Comparison of ENCODE assay signal across 11 cellular contexts in genomic region chr10:45433716-45434469, GRCh38. TPM values are rescaled to one million over a fixed set of nuclear protein-coding genes. Genes with fewer than 3 reads are reported as not detected.
DNase-seq lines count a peak whose midpoint lies in the region; ATAC-seq and TF ChIP-seq lines count a peak whose summit lies in the region.
"Had no signal": no experiment of that assay in that cellular context is flagged by ENCODE, and none has a peak within 500 bp of the region (broad histone marks: within the 10 kb centered on the region; RNA-seq: fewer than 3 reads in every experiment).

No MANE protein-coding gene starts in this region.

- peak; percentile 24; the same call in 2 of the 3 replicates for ATAC-seq in GM23338
- ATAC-seq in HG03520 (IDR thresholded peaks at IDR 0.05; ENCODE audit: unreplicated experiment), result peak; percentile 84
- ATAC-seq in stimulated activated effector memory CD8-positive, alpha-beta T cell treated with anti-CD3 and anti-CD28 coated beads, Interleukin-12 subunit alpha, Interleukin-12 subunit beta, amount 100 ng/mL, for 72 hours, result no peak
- ATAC-seq: A549 had no signal

- peaks cover 43% of the 10 kb centered on the region for H3K4me1 Mint-ChIP-seq in activated CD4-positive, alpha-beta T cell treated with anti-CD3 and anti-CD28 coated beads, Interleukin-2, amount 10 ng/mL, durations not matched to agents 7 days and 5 days
- peaks cover 17% of the 10 kb centered on the region for H3K4me1 Mint-ChIP-seq in GM23338
- peaks cover 19% of the 10 kb centered on the region for H3K4me1 Mint-ChIP-seq in stimulated activated effector memory CD8-positive, alpha-beta T cell treated with anti-CD3 and anti-CD28 coated beads, Interleukin-12 subunit alpha, Interleukin-12 subunit beta, amount 100 ng/mL, for 72 hours

- H3K36me3 ChIP-seq in GM23338 (ENCODE audit: insufficient read depth), result no peaks in the 10 kb centered on the region

- peak overlapping the region; percentile 81 for H3K27ac Mint-ChIP-seq in activated CD4-positive, alpha-beta T cell treated with anti-CD3 and anti-CD28 coated beads, Interleukin-2, amount 10 ng/mL, durations not matched to agents 7 days and 5 days
- H3K27ac Mint-ChIP-seq in GM23338, result peak overlapping the region; percentile 31
- peak overlapping the region; percentile 8 for H3K27ac Mint-ChIP-seq in stimulated activated effector memory CD8-positive, alpha-beta T cell treated with anti-CD3 and anti-CD28 coated beads, Interleukin-12 subunit alpha, Interleukin-12 subunit beta, amount 100 ng/mL, for 72 hours

- 0 out of 2 replicates have a peak overlapping the region, but pooled peaks have one; percentile 36 for H3K4me2 ChIP-seq in GM23338
- H3K4me2 ChIP-seq: A549, SK-N-SH had no signal

- DNase-seq in activated CD4-positive, alpha-beta T cell treated with anti-CD3 and anti-CD28 coated beads, Interleukin-2, amount 10 ng/mL, durations not matched to agents 7 days and 5 days, result peak; percentile 22
- DNase-seq in activated CD4-positive, alpha-beta T cell treated with anti-CD3 and anti-CD28 coated beads, Interleukin-2, amount 50 U/mL, for 4 hours, result no peak
- DNase-seq in GM23338 (ENCODE audit: low spot score) (no peak), AG20443 (ENCODE audit: low spot score) (no peak), amniotic stem cell (lab: John Stamatoyannopoulos, UW) (no peak), NCI-H345 treated with DMSO at 0.1 percent for 48 hours (lab: John Stamatoyannopoulos, UW; ENCODE audit: unreplicated experiment) (no peak)
- DNase-seq in stimulated activated effector memory CD8-positive, alpha-beta T cell treated with anti-CD3 and anti-CD28 coated beads, Interleukin-12 subunit alpha, Interleukin-12 subunit beta, amount 100 ng/mL, for 72 hours (ENCODE audit: low spot score in 2 of 2), result no peak
- DNase-seq: NCI-H1417, SK-N-SH had no signal

- H2AFZ ChIP-seq in GM23338, result peak overlapping the region; percentile 45; the same call in 1 of the 2 replicates

- H3K27ac ChIP-seq in GM23338 (ENCODE audit: low read depth), result no peak overlapping the region
- H3K27ac ChIP-seq: A549 had no signal

- H3K9me2 ChIP-seq in GM23338 (ENCODE audit: insufficient read depth), result no peaks in the 10 kb centered on the region
- H3K9me2 ChIP-seq: SK-N-SH had no signal

- H3K36me3 Mint-ChIP-seq in activated CD4-positive, alpha-beta T cell treated with anti-CD3 and anti-CD28 coated beads, Interleukin-2, amount 10 ng/mL, durations not matched to agents 7 days and 5 days (ENCODE audit: low read depth), result peaks cover 15% of the 10 kb centered on the region
- peaks cover 5% of the 10 kb centered on the region; the same call in 2 of the 3 replicates for H3K36me3 Mint-ChIP-seq in GM23338 (ENCODE audit: low read depth)
- H3K36me3 Mint-ChIP-seq in stimulated activated effector memory CD8-positive, alpha-beta T cell treated with anti-CD3 and anti-CD28 coated beads, Interleukin-12 subunit alpha, Interleukin-12 subunit beta, amount 100 ng/mL, for 72 hours, result no peaks in the 10 kb centered on the region

- no peaks in the 10 kb centered on the region for H3K27me3 Mint-ChIP-seq in activated CD4-positive, alpha-beta T cell treated with anti-CD3 and anti-CD28 coated beads, Interleukin-2, amount 10 ng/mL, durations not matched to agents 7 days and 5 days
- peaks cover 8% of the 10 kb centered on the region for H3K27me3 Mint-ChIP-seq in GM23338 (ENCODE audit: insufficient read depth, low read depth, poor library complexity)

- no peaks in the 10 kb centered on the region for H3K27me3 ChIP-seq in GM23338 (ENCODE audit: insufficient read depth)

- H3K79me2 ChIP-seq in GM23338 (replicated peaks; ENCODE audit: insufficient read depth), result no peaks in the 10 kb centered on the region

- peaks cover 5% of the 10 kb centered on the region for H3K9me3 Mint-ChIP-seq in activated CD4-positive, alpha-beta T cell treated with anti-CD3 and anti-CD28 coated beads, Interleukin-2, amount 10 ng/mL, durations not matched to agents 7 days and 5 days
- peaks cover 13% of the 10 kb centered on the region; the same call in 2 of the 3 replicates for H3K9me3 Mint-ChIP-seq in GM23338
- no peaks in the 10 kb centered on the region for H3K9me3 Mint-ChIP-seq in stimulated activated effector memory CD8-positive, alpha-beta T cell treated with anti-CD3 and anti-CD28 coated beads, Interleukin-12 subunit alpha, Interleukin-12 subunit beta, amount 100 ng/mL, for 72 hours

- CTCF ChIA-PET in activated CD4-positive, alpha-beta T cell treated with anti-CD3 and anti-CD28 coated beads, Interleukin-2, amount 10 ng/mL, durations not matched to agents 7 days and 5 days (lab: Charles Lee), result interaction anchor here (0.6 to 2.0 kb wide), 4 partner anchors 12 to 632 kb away, joined by 3 to 5 read pairs (median 3); no protein-coding TSS in a partner anchor

- TF ChIP-seq CTCF in GM23338 (conservative IDR thresholded peaks at IDR 0.05; ENCODE audit: low read depth in 2 of 2), result no peak

- H3K4me3 Mint-ChIP-seq in activated CD4-positive, alpha-beta T cell treated with anti-CD3 and anti-CD28 coated beads, Interleukin-2, amount 10 ng/mL, durations not matched to agents 7 days and 5 days, result no peak overlapping the region
- H3K4me3 Mint-ChIP-seq in GM23338, result no peak overlapping the region
- H3K4me3 Mint-ChIP-seq in stimulated activated effector memory CD8-positive, alpha-beta T cell treated with anti-CD3 and anti-CD28 coated beads, Interleukin-12 subunit alpha, Interleukin-12 subunit beta, amount 100 ng/mL, for 72 hours, result no peak overlapping the region

- H3K4me1 ChIP-seq in GM23338 (ENCODE audit: insufficient read depth), result 0 out of 2 replicates have a peak, but pooled peaks cover 14% of the 10 kb centered on the region

- no peaks in the 10 kb centered on the region for H4K20me1 ChIP-seq in GM23338 (replicated peaks; ENCODE audit: insufficient read depth)

- H3K4me3 ChIP-seq in GM23338, result no peak overlapping the region
- H3K4me3 ChIP-seq: A549 had no signal

- POLR2A ChIA-PET in activated CD4-positive, alpha-beta T cell treated with anti-CD3 and anti-CD28 coated beads, Interleukin-2, amount 10 ng/mL, durations not matched to agents 7 days and 5 days (lab: Charles Lee), result no interaction called here

- no peaks in the 10 kb centered on the region for H3F3A ChIP-seq in GM23338 (replicated peaks; ENCODE audit: low read depth)

TF ChIP-seq in GM23338, 12 proteins besides CTCF, POLR2A, EP300 and RAD21 (continues in another document):
- no peak for TF ChIP-seq JUNB (IDR thresholded peaks at IDR 0.05; ENCODE audit: unreplicated experiment)
- TF ChIP-seq, protein P1, sequence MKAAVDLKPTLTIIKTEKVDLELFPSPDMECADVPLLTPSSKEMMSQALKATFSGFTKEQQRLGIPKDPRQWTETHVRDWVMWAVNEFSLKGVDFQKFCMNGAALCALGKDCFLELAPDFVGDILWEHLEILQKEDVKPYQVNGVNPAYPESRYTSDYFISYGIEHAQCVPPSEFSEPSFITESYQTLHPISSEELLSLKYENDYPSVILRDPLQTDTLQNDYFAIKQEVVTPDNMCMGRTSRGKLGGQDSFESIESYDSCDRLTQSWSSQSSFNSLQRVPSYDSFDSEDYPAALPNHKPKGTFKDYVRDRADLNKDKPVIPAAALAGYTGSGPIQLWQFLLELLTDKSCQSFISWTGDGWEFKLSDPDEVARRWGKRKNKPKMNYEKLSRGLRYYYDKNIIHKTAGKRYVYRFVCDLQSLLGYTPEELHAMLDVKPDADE (IDR thresholded peaks at IDR 0.05), result no peak
- TF ChIP-seq, protein P2, sequence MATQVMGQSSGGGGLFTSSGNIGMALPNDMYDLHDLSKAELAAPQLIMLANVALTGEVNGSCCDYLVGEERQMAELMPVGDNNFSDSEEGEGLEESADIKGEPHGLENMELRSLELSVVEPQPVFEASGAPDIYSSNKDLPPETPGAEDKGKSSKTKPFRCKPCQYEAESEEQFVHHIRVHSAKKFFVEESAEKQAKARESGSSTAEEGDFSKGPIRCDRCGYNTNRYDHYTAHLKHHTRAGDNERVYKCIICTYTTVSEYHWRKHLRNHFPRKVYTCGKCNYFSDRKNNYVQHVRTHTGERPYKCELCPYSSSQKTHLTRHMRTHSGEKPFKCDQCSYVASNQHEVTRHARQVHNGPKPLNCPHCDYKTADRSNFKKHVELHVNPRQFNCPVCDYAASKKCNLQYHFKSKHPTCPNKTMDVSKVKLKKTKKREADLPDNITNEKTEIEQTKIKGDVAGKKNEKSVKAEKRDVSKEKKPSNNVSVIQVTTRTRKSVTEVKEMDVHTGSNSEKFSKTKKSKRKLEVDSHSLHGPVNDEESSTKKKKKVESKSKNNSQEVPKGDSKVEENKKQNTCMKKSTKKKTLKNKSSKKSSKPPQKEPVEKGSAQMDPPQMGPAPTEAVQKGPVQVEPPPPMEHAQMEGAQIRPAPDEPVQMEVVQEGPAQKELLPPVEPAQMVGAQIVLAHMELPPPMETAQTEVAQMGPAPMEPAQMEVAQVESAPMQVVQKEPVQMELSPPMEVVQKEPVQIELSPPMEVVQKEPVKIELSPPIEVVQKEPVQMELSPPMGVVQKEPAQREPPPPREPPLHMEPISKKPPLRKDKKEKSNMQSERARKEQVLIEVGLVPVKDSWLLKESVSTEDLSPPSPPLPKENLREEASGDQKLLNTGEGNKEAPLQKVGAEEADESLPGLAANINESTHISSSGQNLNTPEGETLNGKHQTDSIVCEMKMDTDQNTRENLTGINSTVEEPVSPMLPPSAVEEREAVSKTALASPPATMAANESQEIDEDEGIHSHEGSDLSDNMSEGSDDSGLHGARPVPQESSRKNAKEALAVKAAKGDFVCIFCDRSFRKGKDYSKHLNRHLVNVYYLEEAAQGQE (IDR thresholded peaks at IDR 0.05; ENCODE audit: unreplicated experiment), result no peak
- TF ChIP-seq EZH2phosphoT487 (IDR thresholded peaks at IDR 0.05; ENCODE audit: unreplicated experiment), result no peak
- no peak for TF ChIP-seq ZNF114 (CRISPR knock-in tag; IDR thresholded peaks at IDR 0.05)
- no peak for TF ChIP-seq STAT1 (IDR thresholded peaks at IDR 0.05; ENCODE audit: unreplicated experiment)

RNA-seq across cellular contexts. Expression of gene ALOX5, which starts 59.9 kb away (rescaled TPM):
- 1 to 10 TPM; 6.7 to 9.0 TPM for total RNA-seq in activated CD4-positive, alpha-beta T cell treated with anti-CD3 and anti-CD28 coated beads, Interleukin-2, amount 10 ng/mL, durations not matched to agents 7 days and 5 days
- 5.4 and 5.7 TPM in 2 replicates for total RNA-seq in GM23338 (2014; rRNA removed; shearing (Covaris generic))
- 2.8 and 3.7 TPM in 2 replicates for polyA plus RNA-seq in GM23338 (2016; fragmentation: Nextera tagmentation; extraction: Ambion mirVana)
- polyA plus RNA-seq: SK-N-SH had no signal

Comparison
In these comparisons a context has a peak if more than half of its experiments do, and no peak if none do; other contexts are left out.
1. H3K27ac Mint-ChIP-seq: peak in every context shown above with its lines; median percentile 81 in activated CD4-positive, alpha-beta T cell treated with anti-CD3 and anti-CD28 coated beads, Interleukin-2, amount 10 ng/mL, durations not matched to agents 7 days and 5 days; 31 in GM23338; 8 in stimulated activated effector memory CD8-positive, alpha-beta T cell treated with anti-CD3 and anti-CD28 coated beads, Interleukin-12 subunit alpha, Interleukin-12 subunit beta, amount 100 ng/mL, for 72 hours.